Comparison of ENCODE assay signal across 8 cellular contexts in genomic region chr12:53561590-53561953, GRCh38. TPM values are rescaled to one million over a fixed set of nuclear protein-coding genes. Genes with fewer than 3 reads are reported as not detected.
DNase-seq lines count a peak whose midpoint lies in the region; FAIRE-seq and TF ChIP-seq lines count a peak whose summit lies in the region.
"Had no signal": no experiment of that assay in that cellular context is flagged by ENCODE, and none has a peak within 500 bp of the region (broad histone marks: within the 10 kb centered on the region; RNA-seq: fewer than 3 reads in every experiment).

No MANE protein-coding gene starts in this region.

- H3F3A ChIP-seq in GM23248 (ENCODE audit: insufficient read depth): peaks cover 31% of the 10 kb centered on the region
- H3F3A ChIP-seq in PC-9 (ENCODE audit: insufficient read depth, low read depth): peaks cover 27% of the 10 kb centered on the region

- H3K4me1 ChIP-seq in GM23248 (ENCODE audit: insufficient read depth) (peaks cover 30% of the 10 kb centered on the region), PC-9 (replicated peaks; ENCODE audit: insufficient read depth) (peaks cover 26% of the 10 kb centered on the region), endothelial cell of umbilical vein (ENCODE audit: control insufficient read depth, extremely low read depth, insufficient read depth, low read length) (peaks cover 28% of the 10 kb centered on the region)

- intact Hi-C loops in PC-9 (cut with micrococcal nuclease; ENCODE audit: unreplicated experiment) (no loop called here), endothelial cell of umbilical vein (cut with micrococcal nuclease) (loop anchor here (1.0 to 2.0 kb wide), 4 partner anchors 18 to 115 kb away; partner anchors contain the start of gene ATP5MC2)

- peak overlapping the region; percentile 50 for H3K9ac ChIP-seq in GM23248
- H3K9ac ChIP-seq in endothelial cell of umbilical vein (replicated peaks; ENCODE audit: extremely low read depth, insufficient read depth, low read length): peak overlapping the region; percentile 67

- dilution Hi-C loops in endothelial cell of umbilical vein (cut with MboI; ENCODE audit: extremely low pct_ligation_motif_present, low sequenced_read_pairs): no loop called here

- no peak for TF ChIP-seq POLR2A in endothelial cell of umbilical vein (IDR thresholded peaks at IDR 0.05; ENCODE audit: low read depth, low read length)

- H3K4me2 ChIP-seq in GM23248 (ENCODE audit: unreplicated experiment): peak overlapping the region; percentile 82
- H3K4me2 ChIP-seq in PC-9: peak overlapping the region; percentile 58
- H3K4me2 ChIP-seq in endothelial cell of umbilical vein (ENCODE audit: insufficient read depth, low read length): peak overlapping the region; percentile 71

- DNase-seq in GM23248: peak; percentile 94
- DNase-seq in PC-9: peak; percentile 9 to 93
- DNase-seq in endothelial cell of umbilical vein (ENCODE audit: low read depth, low spot score): peak; percentile 93
- peak; percentile 42 for DNase-seq in retinal pigment epithelial cell (ENCODE audit: low read depth)
- DNase-seq in globus pallidus (ENCODE audit: low spot score): no peak
- no peak for DNase-seq in DMS79 (lab: John Stamatoyannopoulos, UW)
- DNase-seq in D721Med (ENCODE audit: insufficient read length, low spot score): no peak

- BruUV-seq in PC-9 (replicated peaks; lab: Mats Ljungman, UMichigan) (no TSS peak), endothelial cell of umbilical vein (replicated peaks; lab: Mats Ljungman, UMichigan) (no TSS peak)

- TF ChIP-seq CTCF in PC-9 (conservative IDR thresholded peaks at IDR 0.05) (no peak), endothelial cell of umbilical vein (IDR thresholded peaks at IDR 0.05; ENCODE audit: extremely low read depth in 1 of 2, insufficient read depth in 1 of 2, low read depth in 1 of 2, low read length in 2 of 2) (no peak), retinal pigment epithelial cell (conservative IDR thresholded peaks at IDR 0.05; ENCODE audit: low read depth, low read length) (no peak), D721Med (IDR thresholded peaks at IDR 0.05; ENCODE audit: insufficient read depth, missing control alignments) (no peak)

- no peaks in the 10 kb centered on the region for H3K9me2 ChIP-seq in GM23248 (ENCODE audit: insufficient read depth)
- H3K9me2 ChIP-seq in PC-9 (ENCODE audit: insufficient read depth): no peaks in the 10 kb centered on the region

- WGBS in GM23248 (ENCODE audit: low coverage in 1 of 2, low lambda C conversion rate in 2 of 2, missing lambda C conversion rate in 2 of 2), 2 experiments: 5 to 19% methylated on average over 1 of the region's 1 CpG

- H3K27me3 ChIP-seq in GM23248 (replicated peaks; ENCODE audit: insufficient read depth) (no peaks in the 10 kb centered on the region), PC-9 (ENCODE audit: insufficient read depth, low read depth) (no peaks in the 10 kb centered on the region), endothelial cell of umbilical vein (ENCODE audit: control insufficient read depth in 2 of 2, insufficient read depth in 2 of 2, low read length in 2 of 2) (no peaks in the 10 kb centered on the region)

- in situ Hi-C loops in GM23248 (cut with MboI): no loop called here

- H3K79me2 ChIP-seq in GM23248 (ENCODE audit: insufficient read depth): peaks cover 49% of the 10 kb centered on the region
- 0 out of 2 replicates have a peak, but pooled peaks cover 3% of the 10 kb centered on the region for H3K79me2 ChIP-seq in PC-9 (ENCODE audit: low read depth)
- peaks cover 12% of the 10 kb centered on the region for H3K79me2 ChIP-seq in endothelial cell of umbilical vein (ENCODE audit: control insufficient read depth, insufficient read depth, low read length)

- H3K36me3 ChIP-seq in GM23248 (ENCODE audit: low read depth) (no peaks in the 10 kb centered on the region), PC-9 (ENCODE audit: low read depth) (no peaks in the 10 kb centered on the region), endothelial cell of umbilical vein (ENCODE audit: control insufficient read depth in 2 of 2, extremely low read depth in 1 of 2, insufficient read depth in 2 of 2, low read length in 2 of 2) (no peaks in the 10 kb centered on the region)

- no peak overlapping the region for H2AFZ ChIP-seq in GM23248
- H2AFZ ChIP-seq in PC-9: no peak overlapping the region
- H2AFZ ChIP-seq in endothelial cell of umbilical vein (ENCODE audit: low read depth, low read length): no peak overlapping the region

- H3K4me3 ChIP-seq in GM23248 (peak overlapping the region; percentile 37), PC-9 (peak overlapping the region; percentile 28; the same call in 1 of the 2 replicates), endothelial cell of umbilical vein (replicated peaks in 1 of 3; ENCODE audit: insufficient read depth in 1 of 3, low read depth in 1 of 3, low read length in 3 of 3) (peak overlapping the region in 1 of 3 experiments; percentile 19), retinal pigment epithelial cell (ENCODE audit: low read length) (no peak overlapping the region)

- FAIRE-seq in endothelial cell of umbilical vein (lab: Jason Lieb, UNC) (peak; percentile 81), D721Med (lab: Jason Lieb, UNC) (no peak)

- no peaks in the 10 kb centered on the region for H3K9me1 ChIP-seq in endothelial cell of umbilical vein (replicated peaks; ENCODE audit: control insufficient read depth, extremely low read depth, insufficient read depth, low read length)

- POLR2A ChIA-PET in PC-9 (lab: Charles Lee; ENCODE audit: unreplicated experiment): interaction anchor here (0.6 to 0.7 kb wide), 4 partner anchors 23 to 485 kb away, joined by 3 to 7 read pairs (median 4); no protein-coding TSS in a partner anchor
- POLR2A ChIA-PET in endothelial cell of umbilical vein (lab: Charles Lee): interaction anchor here (0.8 kb wide), 1 partner anchor 61 kb away, joined by 3 read pairs; the partner anchor contains the start of gene TARBP2

- no peaks in the 10 kb centered on the region for H4K20me1 ChIP-seq in GM23248 (ENCODE audit: insufficient read depth)
- no peaks in the 10 kb centered on the region for H4K20me1 ChIP-seq in PC-9 (ENCODE audit: insufficient read depth)
- no peaks in the 10 kb centered on the region for H4K20me1 ChIP-seq in endothelial cell of umbilical vein (replicated peaks; ENCODE audit: control insufficient read depth, extremely low read depth, insufficient read depth, low read length)

- peak overlapping the region; percentile 75 for H3K27ac ChIP-seq in GM23248
- H3K27ac ChIP-seq in PC-9: peak overlapping the region; percentile 78
- peak overlapping the region; percentile 96 for H3K27ac ChIP-seq in endothelial cell of umbilical vein (ENCODE audit: insufficient read depth, low read depth, low read length)

- CTCF ChIA-PET in PC-9 (lab: Charles Lee): interaction anchor here (0.6 to 0.7 kb wide), 3 partner anchors 13 to 97 kb away, joined by 3 to 4 read pairs (median 4); no protein-coding TSS in a partner anchor
- CTCF ChIA-PET in endothelial cell of umbilical vein (lab: Charles Lee): interaction anchor here (0.7 to 7.6 kb wide), 15 partner anchors 11 to 183 kb away, joined by 3 to 40 read pairs (median 3); partner anchors contain the start of gene ATP5MC2

- H3K9me3 ChIP-seq in GM23248 (ENCODE audit: low read depth) (no peaks in the 10 kb centered on the region), PC-9 (ENCODE audit: insufficient read depth, low read depth) (no peaks in the 10 kb centered on the region), endothelial cell of umbilical vein (replicated peaks; ENCODE audit: control insufficient read depth, insufficient read depth, low read length) (no peaks in the 10 kb centered on the region)

TF ChIP-seq in endothelial cell of umbilical vein, 7 proteins besides CTCF, POLR2A, EP300 and RAD21:
- peak; percentile 46 for TF ChIP-seq POLR2AphosphoS5 (IDR thresholded peaks at IDR 0.05; ENCODE audit: insufficient read depth, low read depth, low read length)
- peak; percentile 98 for TF ChIP-seq JUN (IDR thresholded peaks at IDR 0.05; ENCODE audit: borderline replicate concordance, insufficient read depth, insufficient read length, low read depth)
- no peak for TF ChIP-seq MYC (IDR thresholded peaks at IDR 0.05; ENCODE audit: low read depth, low read length)
- TF ChIP-seq FOS (IDR thresholded peaks at IDR 0.05; ENCODE audit: borderline replicate concordance, insufficient read depth, low read length): peak; percentile 95
TF ChIP-seq in endothelial cell of umbilical vein: peak in this region for 3.

RNA-seq across cellular contexts. Expression of gene NPFF, which starts 54.3 kb away (rescaled TPM):
- not detected in 2 replicates for total RNA-seq in GM23248 (2014; rRNA removed; shearing (Covaris generic))
- polyA plus RNA-seq in GM23248 (2016; fragmentation: Nextera tagmentation; extraction: Ambion mirVana) (not detected in 2 replicates), endothelial cell of umbilical vein (0.30 TPM in 1 of 2 replicates, not detected in the other)
- total RNA-seq in PC-9 (2021) (not detected in 2 replicates), endothelial cell of umbilical vein (not detected in 2 replicates)
- polyA plus RNA-seq in endothelial cell of umbilical vein (2011; cell fraction: cytosol; rRNA removed): 0.22 and 0.23 TPM in 2 replicates
- polyA plus RNA-seq in endothelial cell of umbilical vein (2011; cell fraction: nucleus; rRNA removed): 0.53 and 0.74 TPM in 2 replicates
- 0.59 TPM in 1 of 2 replicates, not detected in the other for polyA plus RNA-seq in endothelial cell of umbilical vein (2012)
- polyA minus RNA-seq in endothelial cell of umbilical vein: not detected in 2 replicates
- polyA minus RNA-seq in endothelial cell of umbilical vein (2011; cell fraction: cytosol; rRNA and poly(A)+ RNA removed): not detected
- not detected in 2 replicates for polyA minus RNA-seq in endothelial cell of umbilical vein (2011; cell fraction: nucleus; rRNA and poly(A)+ RNA removed)
- total RNA-seq: mesenteric fat pad had no signal

Comparison
In these comparisons a context has a peak if more than half of its experiments do, and no peak if none do; other contexts are left out.
1. DNase-seq: peak in GM23248 (single experiment), PC-9 (2 of 2), endothelial cell of umbilical vein (single experiment) and retinal pigment epithelial cell (single experiment); none in globus pallidus (single experiment), DMS79 (single experiment) and D721Med (single experiment).
2. Peak in every context shown above with its lines, with median percentiles within 50 percentile points of each other: H3K27ac ChIP-seq and H3K4me2 ChIP-seq.